Comparison of ENCODE assay signal across 1 cellular context in the genomic region with DNA sequence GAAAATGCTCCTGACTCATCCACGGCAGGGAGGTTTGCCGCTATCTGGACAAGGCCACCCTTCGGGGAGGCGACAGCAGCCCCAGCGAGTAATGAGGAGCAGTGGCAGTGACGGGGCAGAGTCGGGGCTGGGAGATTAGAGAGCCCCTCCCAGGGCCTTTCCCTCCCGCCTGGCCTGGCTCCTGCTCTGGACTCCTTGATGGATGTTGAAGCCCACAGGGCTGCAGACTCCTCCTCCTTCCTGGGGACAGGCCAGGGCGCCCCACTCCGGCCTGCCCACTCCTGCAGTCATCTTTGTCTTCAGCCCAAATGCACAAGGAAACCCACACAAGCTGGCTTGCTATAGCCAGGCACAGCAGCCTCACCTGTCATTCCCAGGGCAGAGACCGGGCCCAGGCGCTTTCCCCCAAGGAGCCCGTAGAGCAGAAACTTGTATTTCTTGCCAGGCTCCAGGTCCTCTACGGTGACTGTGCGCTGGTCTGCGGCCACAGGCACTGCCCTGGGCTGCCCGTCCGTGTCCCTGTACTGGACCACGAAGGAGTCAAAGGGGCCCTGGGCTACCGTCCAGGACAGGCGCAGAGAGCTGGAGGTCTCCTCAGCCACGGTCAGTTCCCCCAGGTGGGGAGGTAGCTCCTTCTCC.
A peak's percentile ranks its signal among the peaks of the same experiment; 100 is the strongest.
TF ChIP-seq lines count a peak whose summit lies in the region.

No MANE protein-coding gene starts in this region.

TF ChIP-seq in K562, 482 proteins besides CTCF, POLR2A, EP300 and RAD21 (continued from another document and continues in another):
- TF ChIP-seq, protein P1, sequence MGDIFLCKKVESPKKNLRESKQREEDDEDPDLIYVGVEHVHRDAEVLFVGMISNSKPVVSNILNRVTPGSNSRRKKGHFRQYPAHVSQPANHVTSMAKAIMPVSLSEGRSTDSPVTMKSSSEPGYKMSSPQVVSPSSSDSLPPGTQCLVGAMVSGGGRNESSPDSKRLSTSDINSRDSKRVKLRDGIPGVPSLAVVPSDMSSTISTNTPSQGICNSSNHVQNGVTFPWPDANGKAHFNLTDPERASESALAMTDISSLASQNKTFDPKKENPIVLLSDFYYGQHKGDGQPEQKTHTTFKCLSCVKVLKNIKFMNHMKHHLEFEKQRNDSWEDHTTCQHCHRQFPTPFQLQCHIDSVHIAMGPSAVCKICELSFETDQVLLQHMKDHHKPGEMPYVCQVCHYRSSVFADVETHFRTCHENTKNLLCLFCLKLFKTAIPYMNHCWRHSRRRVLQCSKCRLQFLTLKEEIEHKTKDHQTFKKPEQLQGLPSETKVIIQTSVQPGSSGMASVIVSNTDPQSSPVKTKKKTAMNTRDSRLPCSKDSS (IDR thresholded peaks at IDR 0.05; ENCODE audit: low read depth, partially characterized antibody) = no peak
- TF ChIP-seq CHD7 (IDR thresholded peaks at IDR 0.05; ENCODE audit: low read depth, low read length) = no peak
- TF ChIP-seq PHB2 (IDR thresholded peaks at IDR 0.05; ENCODE audit: low read depth) = no peak
- no peak for TF ChIP-seq ZNF589 (CRISPR knock-in tag; IDR thresholded peaks at IDR 0.05; ENCODE audit: low read depth)
- no peak for TF ChIP-seq TAF15 (IDR thresholded peaks at IDR 0.05; ENCODE audit: low read depth, low read length)
- TF ChIP-seq, protein P2, sequence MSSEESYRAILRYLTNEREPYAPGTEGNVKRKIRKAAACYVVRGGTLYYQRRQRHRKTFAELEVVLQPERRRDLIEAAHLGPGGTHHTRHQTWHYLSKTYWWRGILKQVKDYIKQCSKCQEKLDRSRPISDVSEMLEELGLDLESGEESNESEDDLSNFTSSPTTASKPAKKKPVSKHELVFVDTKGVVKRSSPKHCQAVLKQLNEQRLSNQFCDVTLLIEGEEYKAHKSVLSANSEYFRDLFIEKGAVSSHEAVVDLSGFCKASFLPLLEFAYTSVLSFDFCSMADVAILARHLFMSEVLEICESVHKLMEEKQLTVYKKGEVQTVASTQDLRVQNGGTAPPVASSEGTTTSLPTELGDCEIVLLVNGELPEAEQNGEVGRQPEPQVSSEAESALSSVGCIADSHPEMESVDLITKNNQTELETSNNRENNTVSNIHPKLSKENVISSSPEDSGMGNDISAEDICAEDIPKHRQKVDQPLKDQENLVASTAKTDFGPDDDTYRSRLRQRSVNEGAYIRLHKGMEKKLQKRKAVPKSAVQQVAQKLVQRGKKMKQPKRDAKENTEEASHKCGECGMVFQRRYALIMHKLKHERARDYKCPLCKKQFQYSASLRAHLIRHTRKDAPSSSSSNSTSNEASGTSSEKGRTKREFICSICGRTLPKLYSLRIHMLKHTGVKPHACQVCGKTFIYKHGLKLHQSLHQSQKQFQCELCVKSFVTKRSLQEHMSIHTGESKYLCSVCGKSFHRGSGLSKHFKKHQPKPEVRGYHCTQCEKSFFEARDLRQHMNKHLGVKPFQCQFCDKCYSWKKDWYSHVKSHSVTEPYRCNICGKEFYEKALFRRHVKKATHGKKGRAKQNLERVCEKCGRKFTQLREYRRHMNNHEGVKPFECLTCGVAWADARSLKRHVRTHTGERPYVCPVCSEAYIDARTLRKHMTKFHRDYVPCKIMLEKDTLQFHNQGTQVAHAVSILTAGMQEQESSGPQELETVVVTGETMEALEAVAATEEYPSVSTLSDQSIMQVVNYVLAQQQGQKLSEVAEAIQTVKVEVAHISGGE (CRISPR knock-in tag; IDR thresholded peaks at IDR 0.05) = peak in 1 of 3 experiments; percentile 53; a peak in 1 of 6 replicates
- peak; percentile 55 for TF ChIP-seq NEUROD1 (IDR thresholded peaks at IDR 0.05; ENCODE audit: borderline replicate concordance, low read depth, low read length, partially characterized antibody)
- no peak for TF ChIP-seq KDM1A (IDR thresholded peaks at IDR 0.05)
- no peak for TF ChIP-seq CBX1 (IDR thresholded peaks at IDR 0.05; ENCODE audit: low read depth)
- TF ChIP-seq ARHGAP35 (IDR thresholded peaks at IDR 0.05; ENCODE audit: partially characterized antibody) = no peak
- no peak for TF ChIP-seq ZNF77 (CRISPR knock-in tag; IDR thresholded peaks at IDR 0.05)
- no peak for TF ChIP-seq ZNF146 (CRISPR knock-in tag; IDR thresholded peaks at IDR 0.05; ENCODE audit: unreplicated experiment)
- no peak for TF ChIP-seq MTF1 (CRISPR knock-in tag; IDR thresholded peaks at IDR 0.05; ENCODE audit: borderline replicate concordance)
- no peak for TF ChIP-seq KLF6 (CRISPR knock-in tag; IDR thresholded peaks at IDR 0.05; ENCODE audit: borderline replicate concordance)
- TF ChIP-seq ARID1B (IDR thresholded peaks at IDR 0.05) = no peak; the same call in 1 of the 2 replicates
- no peak for TF ChIP-seq CEBPG (CRISPR knock-in tag; IDR thresholded peaks at IDR 0.05)
- TF ChIP-seq CEBPG (tag; conservative IDR thresholded peaks at IDR 0.05 in 1 of 2, IDR thresholded peaks at IDR 0.05 in 1 of 2) = no peak
- TF ChIP-seq, protein P3, sequence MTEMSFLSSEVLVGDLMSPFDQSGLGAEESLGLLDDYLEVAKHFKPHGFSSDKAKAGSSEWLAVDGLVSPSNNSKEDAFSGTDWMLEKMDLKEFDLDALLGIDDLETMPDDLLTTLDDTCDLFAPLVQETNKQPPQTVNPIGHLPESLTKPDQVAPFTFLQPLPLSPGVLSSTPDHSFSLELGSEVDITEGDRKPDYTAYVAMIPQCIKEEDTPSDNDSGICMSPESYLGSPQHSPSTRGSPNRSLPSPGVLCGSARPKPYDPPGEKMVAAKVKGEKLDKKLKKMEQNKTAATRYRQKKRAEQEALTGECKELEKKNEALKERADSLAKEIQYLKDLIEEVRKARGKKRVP (CRISPR knock-in tag; IDR thresholded peaks at IDR 0.05) = no peak
- no peak for TF ChIP-seq KLF10 (CRISPR knock-in tag; IDR thresholded peaks at IDR 0.05)
- no peak for TF ChIP-seq PPARD (CRISPR knock-in tag; IDR thresholded peaks at IDR 0.05)
- TF ChIP-seq SREBF1 (IDR thresholded peaks at IDR 0.05; ENCODE audit: borderline replicate concordance, low read depth, low read length) = no peak
- no peak for TF ChIP-seq MIER1 (IDR thresholded peaks at IDR 0.05; ENCODE audit: low read depth)
- no peak for TF ChIP-seq TEAD4 (IDR thresholded peaks at IDR 0.05; ENCODE audit: low read length)
- no peak for TF ChIP-seq TEAD4 (CRISPR knock-in tag; IDR thresholded peaks at IDR 0.05; ENCODE audit: borderline replicate concordance)
- no peak for TF ChIP-seq ZNF780A (CRISPR knock-in tag; IDR thresholded peaks at IDR 0.05)
- no peak for TF ChIP-seq NCOA2 (IDR thresholded peaks at IDR 0.05; ENCODE audit: partially characterized antibody in 2 of 2)
- no peak for TF ChIP-seq YY1 (IDR thresholded peaks at IDR 0.05; ENCODE audit: borderline replicate concordance in 1 of 3, control insufficient read depth in 1 of 3, extremely low read depth in 1 of 3, insufficient read depth in 3 of 3, insufficient read length in 1 of 3, insufficient replicate concordance in 2 of 3, low read depth in 1 of 3, low read length in 2 of 3)
- TF ChIP-seq CSDE1 (IDR thresholded peaks at IDR 0.05) = no peak
- TF ChIP-seq TAF7 (tag; IDR thresholded peaks at IDR 0.05) = peak; percentile 29; the same call in 1 of the 2 replicates
- TF ChIP-seq ZFP36 (IDR thresholded peaks at IDR 0.05; ENCODE audit: low read depth, low read length, partially characterized antibody) = no peak
- no peak for TF ChIP-seq ILF3 (IDR thresholded peaks at IDR 0.05; ENCODE audit: borderline replicate concordance)
- TF ChIP-seq ETV1 (tag; conservative IDR thresholded peaks at IDR 0.05; ENCODE audit: low read depth) = no peak
- no peak for TF ChIP-seq ZNF324 (CRISPR knock-in tag; IDR thresholded peaks at IDR 0.05)
- TF ChIP-seq SMARCC2 (IDR thresholded peaks at IDR 0.05; ENCODE audit: low read depth) = no peak
- no peak for TF ChIP-seq ZNF282 (CRISPR knock-in tag; IDR thresholded peaks at IDR 0.05)
- no peak for TF ChIP-seq FOS (IDR thresholded peaks at IDR 0.05; ENCODE audit: extremely low read depth, insufficient read length)
- TF ChIP-seq, protein P4, sequence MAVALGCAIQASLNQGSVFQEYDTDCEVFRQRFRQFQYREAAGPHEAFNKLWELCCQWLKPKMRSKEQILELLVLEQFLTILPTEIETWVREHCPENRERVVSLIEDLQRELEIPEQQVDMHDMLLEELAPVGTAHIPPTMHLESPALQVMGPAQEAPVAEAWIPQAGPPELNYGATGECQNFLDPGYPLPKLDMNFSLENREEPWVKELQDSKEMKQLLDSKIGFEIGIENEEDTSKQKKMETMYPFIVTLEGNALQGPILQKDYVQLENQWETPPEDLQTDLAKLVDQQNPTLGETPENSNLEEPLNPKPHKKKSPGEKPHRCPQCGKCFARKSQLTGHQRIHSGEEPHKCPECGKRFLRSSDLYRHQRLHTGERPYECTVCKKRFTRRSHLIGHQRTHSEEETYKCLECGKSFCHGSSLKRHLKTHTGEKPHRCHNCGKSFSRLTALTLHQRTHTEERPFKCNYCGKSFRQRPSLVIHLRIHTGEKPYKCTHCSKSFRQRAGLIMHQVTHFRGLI (CRISPR knock-in tag; IDR thresholded peaks at IDR 0.05) = no peak
- no peak for TF ChIP-seq PTRF (tag; IDR thresholded peaks at IDR 0.05)
- TF ChIP-seq ZNF24 (IDR thresholded peaks at IDR 0.05) = no peak
- TF ChIP-seq IFI16 (CRISPR knock-in tag; IDR thresholded peaks at IDR 0.05) = no peak
- TF ChIP-seq RBFOX2 (IDR thresholded peaks at IDR 0.05; ENCODE audit: low read depth, low read length) = peak; percentile 70
- TF ChIP-seq TBL1XR1 (IDR thresholded peaks at IDR 0.05; ENCODE audit: low read length in 2 of 2) = no peak
- TF ChIP-seq CREBBP (IDR thresholded peaks at IDR 0.05; ENCODE audit: low read depth, low read length) = no peak
- no peak for TF ChIP-seq SRSF3 (IDR thresholded peaks at IDR 0.05; ENCODE audit: insufficient read depth, low read length)
- TF ChIP-seq, protein P5, sequence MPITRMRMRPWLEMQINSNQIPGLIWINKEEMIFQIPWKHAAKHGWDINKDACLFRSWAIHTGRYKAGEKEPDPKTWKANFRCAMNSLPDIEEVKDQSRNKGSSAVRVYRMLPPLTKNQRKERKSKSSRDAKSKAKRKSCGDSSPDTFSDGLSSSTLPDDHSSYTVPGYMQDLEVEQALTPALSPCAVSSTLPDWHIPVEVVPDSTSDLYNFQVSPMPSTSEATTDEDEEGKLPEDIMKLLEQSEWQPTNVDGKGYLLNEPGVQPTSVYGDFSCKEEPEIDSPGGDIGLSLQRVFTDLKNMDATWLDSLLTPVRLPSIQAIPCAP (CRISPR knock-in tag; IDR thresholded peaks at IDR 0.05; ENCODE audit: borderline replicate concordance) = no peak
